In the genomic region with DNA sequence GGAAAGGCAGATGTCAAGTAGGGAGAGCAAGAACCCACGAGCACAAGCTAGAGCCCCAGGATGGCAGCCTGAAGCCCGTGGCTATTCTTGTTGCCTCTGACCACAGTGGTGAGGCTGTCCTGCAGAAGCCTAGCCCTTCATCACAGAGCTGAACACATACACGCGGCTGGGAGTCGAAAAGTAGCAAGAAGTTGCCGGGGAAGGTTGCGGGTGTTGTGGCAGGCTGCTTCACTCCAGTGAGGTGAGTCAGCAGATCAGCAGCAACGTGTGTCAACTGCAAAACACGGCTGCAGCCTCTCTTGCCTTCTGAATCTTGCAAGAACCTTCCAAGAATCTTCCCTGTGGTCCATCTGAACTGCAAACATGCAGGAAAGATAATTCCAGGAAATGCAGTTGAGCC, we compare ENCODE assay signal across 14 cellular contexts. TPM values are rescaled to one million over a fixed set of nuclear protein-coding genes. Genes with fewer than 3 reads are reported as not detected.
A peak's percentile ranks its signal among the peaks of the same experiment; 100 is the strongest.
DNase-seq lines count a peak whose midpoint lies in the region; ATAC-seq and FAIRE-seq lines count a peak whose summit lies in the region.
"Had no signal": no experiment of that assay in that cellular context is flagged by ENCODE, and none has a peak within 500 bp of the region (broad histone marks: within the 10 kb centered on the region; RNA-seq: fewer than 3 reads in every experiment).

No MANE protein-coding gene starts in this region.

- no peak overlapping the region for H3K27ac ChIP-seq in small intestine (ENCODE audit: low read depth in 1 of 2, low read length in 1 of 2)
- H3K27ac ChIP-seq: tibial nerve had no signal

- H3K36me3 ChIP-seq in MG63 (no peaks in the 10 kb centered on the region), small intestine (ENCODE audit: control insufficient read depth in 2 of 2, insufficient read depth in 2 of 2, low read length in 2 of 2) (no peaks in the 10 kb centered on the region)
- H3K36me3 ChIP-seq: tibial nerve had no signal

- no peak for ATAC-seq in GM21447 (IDR thresholded peaks at IDR 0.05; ENCODE audit: unreplicated experiment)
- ATAC-seq: activated CD8-positive, alpha-beta T cell treated with anti-CD3 and anti-CD28 coated beads, Interleukin-2, amount 10 ng/mL, durations not matched to agents 7 days and 5 days had no signal

- 68 to 75% (median 69%) methylated on average over 9 of the region's 9 CpGs for WGBS in small intestine, 3 donors

- H3K9me3 ChIP-seq in MG63, result no peaks in the 10 kb centered on the region
- no peaks in the 10 kb centered on the region for H3K9me3 ChIP-seq in small intestine (ENCODE audit: control insufficient read depth, low read depth)
- H3K9me3 ChIP-seq: tibial nerve had no signal

- FAIRE-seq in small intestine (lab: Jason Lieb, UNC), result no peak
- FAIRE-seq: D721Med had no signal

- peak; percentile 45 for DNase-seq in Daoy (ENCODE audit: low read depth)
- DNase-seq in MG63, result peak; percentile 31
- peak; percentile 78 for DNase-seq in astrocyte of the hippocampus (ENCODE audit: low read depth, low spot score)
- peak; percentile 37 for DNase-seq in mesenteric fat pad (ENCODE audit: low spot score)
- DNase-seq in small intestine, result no peak
- no peak for DNase-seq in RPMI8226
- DNase-seq in HPDE6-E6E7 (ENCODE audit: extremely low spot score), result no peak
- DNase-seq: activated CD8-positive, alpha-beta T cell treated with anti-CD3 and anti-CD28 coated beads, Interleukin-2, amount 10 ng/mL, durations not matched to agents 7 days and 5 days; activated gamma-delta T cell treated with Interleukin-2 at 50 U/mL for 16 hours; effector CD4-positive, alpha-beta T cell; stimulated activated CD4-positive, alpha-beta T cell treated with anti-CD3 and anti-CD28 coated beads, Interleukin-2, amount 100 ng/mL, for 48 hours had no signal

- no peaks in the 10 kb centered on the region for H3K27me3 ChIP-seq in MG63
- no peaks in the 10 kb centered on the region for H3K27me3 ChIP-seq in small intestine (ENCODE audit: control insufficient read depth in 2 of 2, insufficient read depth in 2 of 2, low read length in 2 of 2)
- H3K27me3 ChIP-seq: tibial nerve had no signal

- no peaks in the 10 kb centered on the region for H3K4me1 ChIP-seq in small intestine (ENCODE audit: control insufficient read depth in 2 of 2, insufficient read depth in 1 of 2, low read depth in 1 of 2, low read length in 1 of 2)

- H3K4me3 ChIP-seq in MG63 (no peak overlapping the region), small intestine (ENCODE audit: low read depth in 1 of 2, low read length in 2 of 2) (no peak overlapping the region)
- H3K4me3 ChIP-seq: tibial nerve had no signal

RNA-seq across cellular contexts. Expression of gene STX16, which starts 10.6 kb away (rescaled TPM):
- total RNA-seq in Daoy (2014; rRNA removed; shearing (Covaris generic)), result 12.1 and 16.0 TPM in 2 replicates
- total RNA-seq in MG63 (2014; rRNA removed; shearing (Covaris generic); ENCODE audit: low replicate concordance), result 30.4 and 45.4 TPM in 2 replicates
- total RNA-seq in mesenteric fat pad, result 44.9 TPM
- 10 to 100 TPM; 17.3 to 39.8 (median 29.9) TPM for polyA plus RNA-seq in small intestine

RNA-seq across cellular contexts. Expression of gene NPEPL1, which starts 52.2 kb away (rescaled TPM):
- total RNA-seq in Daoy (2014; rRNA removed; shearing (Covaris generic)), result 3.9 and 6.8 TPM in 2 replicates
- total RNA-seq in MG63 (2014; rRNA removed; shearing (Covaris generic); ENCODE audit: low replicate concordance), result 44.7 and 46.2 TPM in 2 replicates
- total RNA-seq in mesenteric fat pad, result 42.3 TPM
- polyA plus RNA-seq in small intestine, result 10 to 100 TPM; 16.5 to 29.7 (median 22.9) TPM

Comparison
In these comparisons a context has a peak if more than half of its experiments do, and no peak if none do; other contexts are left out.
1. DNase-seq: peak in Daoy (single experiment), MG63 (single experiment), astrocyte of the hippocampus (single experiment) and mesenteric fat pad (single experiment); none in small intestine (single experiment), RPMI8226 (single experiment) and HPDE6-E6E7 (single experiment).